1 cellular context compared by ENCODE assay signal in the genomic region with DNA sequence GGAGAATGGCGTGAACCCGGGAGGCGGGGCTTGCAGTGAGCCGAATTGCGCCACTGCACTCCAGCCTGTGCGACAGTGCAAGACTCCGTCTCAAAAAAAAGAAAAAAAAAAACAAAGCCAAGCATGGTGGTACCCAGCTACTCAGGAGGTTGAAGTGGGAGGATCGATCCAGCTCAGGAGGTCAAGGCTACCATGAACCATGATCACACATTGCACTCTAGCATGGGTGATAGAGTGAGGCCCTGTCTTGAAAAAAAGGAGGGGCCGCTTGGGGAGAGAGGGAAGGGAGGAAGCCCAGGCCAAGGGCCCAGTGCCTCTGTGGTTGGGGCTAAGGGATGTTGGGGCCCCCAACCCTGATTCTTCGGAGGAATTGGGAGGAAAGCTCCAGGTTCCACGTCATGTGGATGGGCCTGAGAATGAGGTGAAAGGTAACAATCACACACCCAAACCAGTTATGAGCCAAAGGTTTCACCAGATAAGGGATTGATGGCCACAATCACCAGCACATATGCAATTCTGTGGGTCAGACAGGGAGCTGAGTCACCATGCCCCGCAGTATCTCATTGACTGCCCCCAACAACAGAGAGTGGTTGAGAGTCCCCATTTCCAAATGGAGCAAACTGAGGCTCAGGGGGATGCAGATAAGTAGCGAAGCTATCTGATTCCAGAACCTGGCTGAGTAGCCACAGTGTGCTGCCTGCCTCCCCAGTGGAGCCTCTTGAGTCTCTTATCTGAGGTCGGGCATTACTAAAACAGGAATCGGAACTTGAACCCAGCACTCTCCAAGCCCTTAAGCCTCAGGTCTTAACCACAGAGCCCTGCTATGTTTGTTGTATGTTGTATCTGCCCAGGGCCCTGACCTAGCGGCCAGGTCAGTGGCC.
TF ChIP-seq lines count a peak whose summit lies in the region.

No MANE protein-coding gene starts in this region.

TF ChIP-seq in HepG2, 621 proteins besides CTCF, POLR2A, EP300 and RAD21 (continued from another document and continues in another):
- TF ChIP-seq, protein P1, sequence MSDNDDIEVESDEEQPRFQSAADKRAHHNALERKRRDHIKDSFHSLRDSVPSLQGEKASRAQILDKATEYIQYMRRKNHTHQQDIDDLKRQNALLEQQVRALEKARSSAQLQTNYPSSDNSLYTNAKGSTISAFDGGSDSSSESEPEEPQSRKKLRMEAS (IDR thresholded peaks at IDR 0.05): no peak; the same call in 1 of the 2 replicates
- TF ChIP-seq GLMP (CRISPR knock-in tag; IDR thresholded peaks at IDR 0.05; ENCODE audit: borderline replicate concordance) (no peak), ISL2 (CRISPR knock-in tag; IDR thresholded peaks at IDR 0.05) (no peak), ZNF775 (CRISPR knock-in tag; IDR thresholded peaks at IDR 0.05; ENCODE audit: borderline replicate concordance) (no peak), ZNF441 (CRISPR knock-in tag; IDR thresholded peaks at IDR 0.05; ENCODE audit: borderline replicate concordance) (peak; percentile 100), BRD4 (CRISPR knock-in tag; IDR thresholded peaks at IDR 0.05) (no peak), SMARCC2 (IDR thresholded peaks at IDR 0.05) (no peak), MAFF (IDR thresholded peaks at IDR 0.05; ENCODE audit: low read depth, low read length) (no peak), GABPB1 (CRISPR knock-in tag; IDR thresholded peaks at IDR 0.05) (no peak; the same call in 1 of the 2 replicates), MEIS1 (CRISPR knock-in tag; IDR thresholded peaks at IDR 0.05; ENCODE audit: borderline replicate concordance) (no peak), ZNF747 (CRISPR knock-in tag; IDR thresholded peaks at IDR 0.05; ENCODE audit: borderline replicate concordance) (no peak), ZSCAN9 (CRISPR knock-in tag; IDR thresholded peaks at IDR 0.05; ENCODE audit: borderline replicate concordance) (no peak), ZBTB1 (CRISPR knock-in tag; IDR thresholded peaks at IDR 0.05; ENCODE audit: borderline replicate concordance) (no peak), NRL (CRISPR knock-in tag; IDR thresholded peaks at IDR 0.05; ENCODE audit: borderline replicate concordance) (no peak), SMARCE1 (IDR thresholded peaks at IDR 0.05; ENCODE audit: borderline replicate concordance) (no peak), HNRNPLL (IDR thresholded peaks at IDR 0.05; ENCODE audit: low read depth, low read length, poor library complexity, severe bottlenecking) (no peak), ZNF556 (CRISPR knock-in tag; IDR thresholded peaks at IDR 0.05; ENCODE audit: borderline replicate concordance) (no peak), ZC3H13 (CRISPR knock-in tag; IDR thresholded peaks at IDR 0.05) (no peak), SKI (IDR thresholded peaks at IDR 0.05; ENCODE audit: partially characterized antibody) (no peak), ZKSCAN8 (CRISPR knock-in tag; IDR thresholded peaks at IDR 0.05; ENCODE audit: borderline replicate concordance) (no peak), ZNF17 (CRISPR knock-in tag; IDR thresholded peaks at IDR 0.05) (no peak), EEA1 (CRISPR knock-in tag; IDR thresholded peaks at IDR 0.05; ENCODE audit: borderline replicate concordance) (no peak), ZXDC (CRISPR knock-in tag; IDR thresholded peaks at IDR 0.05) (no peak), YY1 (IDR thresholded peaks at IDR 0.05; ENCODE audit: insufficient read depth, insufficient replicate concordance, low read depth, low read length) (no peak), ZNF326 (CRISPR knock-in tag; IDR thresholded peaks at IDR 0.05; ENCODE audit: borderline replicate concordance) (no peak), EHMT2 (IDR thresholded peaks at IDR 0.05; ENCODE audit: borderline replicate concordance, low read depth, low read length) (no peak), ZNF552 (CRISPR knock-in tag; IDR thresholded peaks at IDR 0.05; ENCODE audit: borderline replicate concordance) (no peak), ZNF205 (CRISPR knock-in tag; IDR thresholded peaks at IDR 0.05) (no peak), ZNF546 (CRISPR knock-in tag; conservative IDR thresholded peaks at IDR 0.05) (0 out of 2 replicates have a peak, but pooled peaks have one; percentile 33), SRF (IDR thresholded peaks at IDR 0.05; ENCODE audit: low read depth, low read length) (no peak), ZNF570 (CRISPR knock-in tag; IDR thresholded peaks at IDR 0.05; ENCODE audit: borderline replicate concordance) (no peak), ZNF574 (CRISPR knock-in tag; IDR thresholded peaks at IDR 0.05) (no peak; the same call in 1 of the 2 replicates), DMAP1 (CRISPR knock-in tag; IDR thresholded peaks at IDR 0.05) (no peak), ZNF564 (CRISPR knock-in tag; IDR thresholded peaks at IDR 0.05) (no peak), RFXAP (CRISPR knock-in tag; IDR thresholded peaks at IDR 0.05; ENCODE audit: borderline replicate concordance) (0 out of 2 replicates have a peak, but pooled peaks have one; percentile 36), SNRNP70 (IDR thresholded peaks at IDR 0.05; ENCODE audit: low read depth, low read length) (no peak), ZMYM2 (CRISPR knock-in tag; IDR thresholded peaks at IDR 0.05) (no peak), KAT8 (CRISPR knock-in tag; IDR thresholded peaks at IDR 0.05) (no peak), ZNF207 (IDR thresholded peaks at IDR 0.05; ENCODE audit: borderline replicate concordance) (no peak), NCOA5 (CRISPR knock-in tag; IDR thresholded peaks at IDR 0.05) (no peak), NFE2L1 (CRISPR knock-in tag; IDR thresholded peaks at IDR 0.05; ENCODE audit: borderline replicate concordance) (no peak), MEF2D (CRISPR knock-in tag; IDR thresholded peaks at IDR 0.05) (no peak), BCL3 (CRISPR knock-in tag; IDR thresholded peaks at IDR 0.05) (no peak)
- TF ChIP-seq, protein P2, sequence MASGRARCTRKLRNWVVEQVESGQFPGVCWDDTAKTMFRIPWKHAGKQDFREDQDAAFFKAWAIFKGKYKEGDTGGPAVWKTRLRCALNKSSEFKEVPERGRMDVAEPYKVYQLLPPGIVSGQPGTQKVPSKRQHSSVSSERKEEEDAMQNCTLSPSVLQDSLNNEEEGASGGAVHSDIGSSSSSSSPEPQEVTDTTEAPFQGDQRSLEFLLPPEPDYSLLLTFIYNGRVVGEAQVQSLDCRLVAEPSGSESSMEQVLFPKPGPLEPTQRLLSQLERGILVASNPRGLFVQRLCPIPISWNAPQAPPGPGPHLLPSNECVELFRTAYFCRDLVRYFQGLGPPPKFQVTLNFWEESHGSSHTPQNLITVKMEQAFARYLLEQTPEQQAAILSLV (CRISPR knock-in tag; IDR thresholded peaks at IDR 0.05; ENCODE audit: borderline replicate concordance): 0 out of 2 replicates have a peak, but pooled peaks have one; percentile 26
- TF ChIP-seq, protein P3, sequence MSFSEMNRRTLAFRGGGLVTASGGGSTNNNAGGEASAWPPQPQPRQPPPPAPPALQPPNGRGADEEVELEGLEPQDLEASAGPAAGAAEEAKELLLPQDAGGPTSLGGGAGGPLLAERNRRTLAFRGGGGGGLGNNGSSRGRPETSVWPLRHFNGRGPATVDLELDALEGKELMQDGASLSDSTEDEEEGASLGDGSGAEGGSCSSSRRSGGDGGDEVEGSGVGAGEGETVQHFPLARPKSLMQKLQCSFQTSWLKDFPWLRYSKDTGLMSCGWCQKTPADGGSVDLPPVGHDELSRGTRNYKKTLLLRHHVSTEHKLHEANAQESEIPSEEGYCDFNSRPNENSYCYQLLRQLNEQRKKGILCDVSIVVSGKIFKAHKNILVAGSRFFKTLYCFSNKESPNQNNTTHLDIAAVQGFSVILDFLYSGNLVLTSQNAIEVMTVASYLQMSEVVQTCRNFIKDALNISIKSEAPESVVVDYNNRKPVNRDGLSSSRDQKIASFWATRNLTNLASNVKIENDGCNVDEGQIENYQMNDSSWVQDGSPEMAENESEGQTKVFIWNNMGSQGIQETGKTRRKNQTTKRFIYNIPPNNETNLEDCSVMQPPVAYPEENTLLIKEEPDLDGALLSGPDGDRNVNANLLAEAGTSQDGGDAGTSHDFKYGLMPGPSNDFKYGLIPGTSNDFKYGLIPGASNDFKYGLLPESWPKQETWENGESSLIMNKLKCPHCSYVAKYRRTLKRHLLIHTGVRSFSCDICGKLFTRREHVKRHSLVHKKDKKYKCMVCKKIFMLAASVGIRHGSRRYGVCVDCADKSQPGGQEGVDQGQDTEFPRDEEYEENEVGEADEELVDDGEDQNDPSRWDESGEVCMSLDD (CRISPR knock-in tag; IDR thresholded peaks at IDR 0.05; ENCODE audit: borderline replicate concordance): no peak
- TF ChIP-seq, protein P4, sequence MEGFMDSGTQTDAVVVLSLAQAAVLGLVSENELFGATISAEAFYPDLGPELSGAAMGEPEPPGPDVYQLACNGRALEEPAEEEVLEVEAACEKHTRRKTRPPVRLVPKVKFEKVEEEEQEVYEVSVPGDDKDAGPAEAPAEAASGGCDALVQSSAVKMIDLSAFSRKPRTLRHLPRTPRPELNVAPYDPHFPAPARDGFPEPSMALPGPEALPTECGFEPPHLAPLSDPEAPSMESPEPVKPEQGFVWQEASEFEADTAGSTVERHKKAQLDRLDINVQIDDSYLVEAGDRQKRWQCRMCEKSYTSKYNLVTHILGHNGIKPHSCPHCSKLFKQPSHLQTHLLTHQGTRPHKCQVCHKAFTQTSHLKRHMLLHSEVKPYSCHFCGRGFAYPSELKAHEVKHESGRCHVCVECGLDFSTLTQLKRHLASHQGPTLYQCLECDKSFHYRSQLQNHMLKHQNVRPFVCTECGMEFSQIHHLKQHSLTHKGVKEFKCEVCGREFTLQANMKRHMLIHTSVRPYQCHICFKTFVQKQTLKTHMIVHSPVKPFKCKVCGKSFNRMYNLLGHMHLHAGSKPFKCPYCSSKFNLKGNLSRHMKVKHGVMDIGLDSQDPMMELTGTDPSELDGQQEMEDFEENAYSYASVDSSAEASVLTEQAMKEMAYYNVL (CRISPR knock-in tag; IDR thresholded peaks at IDR 0.05; ENCODE audit: borderline replicate concordance): no peak
